In genomic region chr5:160020969-160021368, GRCh38 we compare ENCODE assay signal across 26 cellular contexts. TPM values are rescaled to one million over a fixed set of nuclear protein-coding genes. Genes with fewer than 3 reads are reported as not detected.
DNase-seq lines count a peak whose midpoint lies in the region; ATAC-seq and TF ChIP-seq lines count a peak whose summit lies in the region.
"Had no signal": no experiment of that assay in that cellular context is flagged by ENCODE, and none has a peak within 500 bp of the region (broad histone marks: within the 10 kb centered on the region; RNA-seq: fewer than 3 reads in every experiment).

No MANE protein-coding gene starts in this region.

- H3K27me3 Mint-ChIP-seq in activated naive CD8-positive, alpha-beta T cell: no peaks in the 10 kb centered on the region
- H3K27me3 Mint-ChIP-seq in activated naive CD8-positive, alpha-beta T cell treated with anti-CD3 and anti-CD28 coated beads, Interleukin-2, amount 50 U/mL, for 24 hours: no peaks in the 10 kb centered on the region
- H3K27me3 Mint-ChIP-seq: activated CD4-positive, alpha-beta T cell treated with anti-CD3 and anti-CD28 coated beads, Interleukin-2, amount 10 ng/mL, durations not matched to agents 7 days and 5 days; activated naive CD8-positive, alpha-beta T cell treated with anti-CD3 and anti-CD28 coated beads, Interleukin-2, amount 10 ng/mL, durations not matched to agents 7 days and 5 days; IgD-negative memory B cell had no signal

- peak overlapping the region; percentile 46 for H3K27ac Mint-ChIP-seq in activated naive CD8-positive, alpha-beta T cell
- no peak overlapping the region for H3K27ac Mint-ChIP-seq in activated naive CD8-positive, alpha-beta T cell treated with anti-CD3 and anti-CD28 coated beads, Interleukin-2, amount 50 U/mL, for 24 hours
- H3K27ac Mint-ChIP-seq: activated CD4-positive, alpha-beta T cell treated with anti-CD3 and anti-CD28 coated beads, Interleukin-2, amount 10 ng/mL, durations not matched to agents 7 days and 5 days; activated T-helper 2 cell treated with anti-CD3 and anti-CD28 coated beads, Interferon-gamma antibody, Interleukin-2, Interleukin-4, amounts not matched to agents 10 μg/mL and 5 μg/mL and 100 μg/mL, durations not matched to agents 14 hours and 24 hours and 36 hours had no signal

- no peak overlapping the region for H3K4me3 Mint-ChIP-seq in activated naive CD8-positive, alpha-beta T cell
- no peak overlapping the region for H3K4me3 Mint-ChIP-seq in activated naive CD8-positive, alpha-beta T cell treated with anti-CD3 and anti-CD28 coated beads, Interleukin-2, amount 50 U/mL, for 24 hours
- H3K4me3 Mint-ChIP-seq: activated CD4-positive, alpha-beta T cell treated with anti-CD3 and anti-CD28 coated beads, Interleukin-2, amount 10 ng/mL, durations not matched to agents 7 days and 5 days; activated naive CD8-positive, alpha-beta T cell treated with anti-CD3 and anti-CD28 coated beads, Interleukin-2, amount 10 ng/mL, durations not matched to agents 7 days and 5 days; IgD-negative memory B cell had no signal

- peaks cover 24% of the 10 kb centered on the region for H3K4me1 Mint-ChIP-seq in activated naive CD8-positive, alpha-beta T cell (ENCODE audit: low read depth)
- H3K4me1 Mint-ChIP-seq in activated naive CD8-positive, alpha-beta T cell treated with anti-CD3 and anti-CD28 coated beads, Interleukin-2, amount 50 U/mL, for 24 hours: peaks cover 18% of the 10 kb centered on the region

- H3K4me3 ChIP-seq in astrocyte of the spinal cord (ENCODE audit: low read depth, low read length): no peak overlapping the region
- H3K4me3 ChIP-seq: A549, esophagus muscularis mucosa, lung, psoas muscle, upper lobe of left lung had no signal

- ATAC-seq in activated naive CD8-positive, alpha-beta T cell treated with anti-CD3 and anti-CD28 coated beads, Interleukin-2, amount 50 U/mL, for 24 hours: no peak
- ATAC-seq in GM18867 (IDR thresholded peaks at IDR 0.05; ENCODE audit: unreplicated experiment) (no peak), HG02973 (IDR thresholded peaks at IDR 0.05; ENCODE audit: unreplicated experiment) (no peak)

- in situ Hi-C loops in astrocyte of the spinal cord (cut with HindIII; ENCODE audit: low sequenced_read_pairs): no loop called here

- no peak for TF ChIP-seq CTCF in astrocyte of the spinal cord (IDR thresholded peaks at IDR 0.05; ENCODE audit: low read depth, low read length)

- H3K36me3 Mint-ChIP-seq in activated naive CD8-positive, alpha-beta T cell: no peaks in the 10 kb centered on the region
- H3K36me3 Mint-ChIP-seq in activated naive CD8-positive, alpha-beta T cell treated with anti-CD3 and anti-CD28 coated beads, Interleukin-2, amount 50 U/mL, for 24 hours (ENCODE audit: low read depth): peaks cover 31% of the 10 kb centered on the region
- H3K36me3 Mint-ChIP-seq: IgD-negative memory B cell had no signal

- H3K9me3 Mint-ChIP-seq in activated naive CD8-positive, alpha-beta T cell (ENCODE audit: low read depth): no peaks in the 10 kb centered on the region
- no peaks in the 10 kb centered on the region for H3K9me3 Mint-ChIP-seq in activated naive CD8-positive, alpha-beta T cell treated with anti-CD3 and anti-CD28 coated beads, Interleukin-2, amount 50 U/mL, for 24 hours
- H3K9me3 Mint-ChIP-seq: activated CD4-positive, alpha-beta T cell treated with anti-CD3 and anti-CD28 coated beads, Interleukin-2, amount 10 ng/mL, durations not matched to agents 7 days and 5 days; activated naive CD8-positive, alpha-beta T cell treated with anti-CD3 and anti-CD28 coated beads, Interleukin-2, amount 10 ng/mL, durations not matched to agents 7 days and 5 days; activated T-helper 2 cell treated with anti-CD3 and anti-CD28 coated beads, Interferon-gamma antibody, Interleukin-2, Interleukin-4, amounts not matched to agents 10 μg/mL and 5 μg/mL and 100 μg/mL, durations not matched to agents 14 hours and 24 hours and 36 hours; IgD-negative memory B cell had no signal

- no peak for DNase-seq in activated naive CD8-positive, alpha-beta T cell treated with anti-CD3 and anti-CD28 coated beads, Interleukin-2, amount 50 U/mL, for 24 hours
- DNase-seq in astrocyte of the spinal cord (ENCODE audit: low read depth, low spot score): peak; percentile 25
- peak; percentile 44 for DNase-seq in glomerular endothelial cell (ENCODE audit: extremely low read depth, low read depth, low spot score)
- DNase-seq in activated T-cell treated with anti-CD3 and anti-CD28 coated beads for 4 hours: no peak
- DNase-seq in NCI-H2227 treated with DMSO at 0.1 percent for 48 hours (lab: John Stamatoyannopoulos, UW): no peak
- DNase-seq: activated CD4-positive, alpha-beta T cell treated with anti-CD3 and anti-CD28 coated beads, Interleukin-2, amount 10 ng/mL, durations not matched to agents 7 days and 5 days; activated CD8-positive, alpha-beta memory T cell treated with anti-CD3 and anti-CD28 coated beads, Interleukin-2, amount 50 U/mL, for 4 hours; activated naive CD8-positive, alpha-beta T cell treated with anti-CD3 and anti-CD28 coated beads, Interleukin-2, amount 10 ng/mL, durations not matched to agents 7 days and 5 days; BE2C; Calu3; effector memory CD4-positive, alpha-beta T cell; EL; NCI-H1105 treated with DMSO at 0.1 percent for 48 hours; NCI-H2081 treated with DMSO at 0.1 percent for 48 hours; NCI-H446; psoas muscle; T-helper 9 cell; upper lobe of left lung had no signal

RNA-seq across cellular contexts. Expression of gene TTC1, which starts 12.0 kb away (rescaled TPM):
- 45.8 and 74.3 TPM in 2 replicates for total RNA-seq in glomerular endothelial cell

Comparison
In these comparisons a context has a peak if more than half of its experiments do, and no peak if none do; other contexts are left out.
1. DNase-seq: peak in astrocyte of the spinal cord (single experiment) and glomerular endothelial cell (single experiment); none in activated naive CD8-positive, alpha-beta T cell treated with anti-CD3 and anti-CD28 coated beads, Interleukin-2, amount 50 U/mL, for 24 hours (single experiment), activated T-cell treated with anti-CD3 and anti-CD28 coated beads for 4 hours (single experiment) and NCI-H2227 treated with DMSO at 0.1 percent for 48 hours (single experiment).